ENCODE assay signal across 1 cellular context in genomic region chr21:39613029-39613934, GRCh38.
TF ChIP-seq lines count a peak whose summit lies in the region.

No MANE protein-coding gene starts in this region.

TF ChIP-seq in H1, 55 proteins besides CTCF, POLR2A, EP300 and RAD21:
- no peak for TF ChIP-seq MAFK (IDR thresholded peaks at IDR 0.05; ENCODE audit: low read depth, low read length)
- TF ChIP-seq SP4 (IDR thresholded peaks at IDR 0.05; ENCODE audit: low read length): no peak
- TF ChIP-seq HDAC2 (IDR thresholded peaks at IDR 0.05; ENCODE audit: borderline replicate concordance in 1 of 2, low read depth in 2 of 2, low read length in 2 of 2): no peak
- no peak for TF ChIP-seq RNF2 (IDR thresholded peaks at IDR 0.05; ENCODE audit: borderline replicate concordance, low read depth, low read length, missing control alignments, poor library complexity, severe bottlenecking)
- TF ChIP-seq CHD2 (IDR thresholded peaks at IDR 0.05; ENCODE audit: low read length): no peak
- no peak for TF ChIP-seq ZNF274 (IDR thresholded peaks at IDR 0.05; ENCODE audit: borderline replicate concordance, extremely low read depth, low read length)
- no peak for TF ChIP-seq KDM5A (IDR thresholded peaks at IDR 0.05; ENCODE audit: low read length)
- TF ChIP-seq YY1 (IDR thresholded peaks at IDR 0.05; ENCODE audit: low read depth, low read length): no peak
- TF ChIP-seq SIN3A (conservative IDR thresholded peaks at IDR 0.05 in 1 of 2, IDR thresholded peaks at IDR 0.05 in 1 of 2; ENCODE audit: low read depth in 1 of 2, low read length in 2 of 2): peak in 1 of 2 experiments; percentile 36; a peak in 1 of 4 replicates
- TF ChIP-seq USF2 (IDR thresholded peaks at IDR 0.05; ENCODE audit: low read length): no peak
- TF ChIP-seq TCF12 (IDR thresholded peaks at IDR 0.05; ENCODE audit: low read depth, low read length): no peak
- no peak for TF ChIP-seq KDM1A (IDR thresholded peaks at IDR 0.05; ENCODE audit: borderline replicate concordance, low read length)
- no peak for TF ChIP-seq SRF (IDR thresholded peaks at IDR 0.05; ENCODE audit: low read depth, low read length)
- TF ChIP-seq EZH2 (IDR thresholded peaks at IDR 0.05; ENCODE audit: low read depth, low read length, severe bottlenecking): no peak
- no peak for TF ChIP-seq RXRA (IDR thresholded peaks at IDR 0.05; ENCODE audit: insufficient read depth, low read depth, low read length)
- TF ChIP-seq MAX (IDR thresholded peaks at IDR 0.05): no peak; the same call in 1 of the 2 replicates
- TF ChIP-seq TEAD4 (IDR thresholded peaks at IDR 0.05; ENCODE audit: low read depth, low read length): no peak
- TF ChIP-seq SAP30 (IDR thresholded peaks at IDR 0.05; ENCODE audit: insufficient read depth, insufficient replicate concordance, low read length): peak; percentile 61
- TF ChIP-seq CHD7 (IDR thresholded peaks at IDR 0.05; ENCODE audit: insufficient replicate concordance, low read length): no peak
- peak; percentile 4; the same call in 1 of the 2 replicates for TF ChIP-seq E2F6 (IDR thresholded peaks at IDR 0.05)
- no peak for TF ChIP-seq CTBP2 (IDR thresholded peaks at IDR 0.05; ENCODE audit: borderline replicate concordance, insufficient read depth, insufficient read length, low read length)
- no peak for TF ChIP-seq BRCA1 (IDR thresholded peaks at IDR 0.05; ENCODE audit: low read depth, low read length)
- no peak for TF ChIP-seq RFX5 (IDR thresholded peaks at IDR 0.05; ENCODE audit: borderline replicate concordance, low read depth, low read length)
TF ChIP-seq in H1: peak in this region for 3.
